Comparison of ENCODE assay signal across 16 cellular contexts in genomic region chr13:46142692-46143238, GRCh38. TPM values are rescaled to one million over a fixed set of nuclear protein-coding genes. Genes with fewer than 3 reads are reported as not detected.
DNase-seq lines count a peak whose midpoint lies in the region; ATAC-seq and TF ChIP-seq lines count a peak whose summit lies in the region.
"Had no signal": no experiment of that assay in that cellular context is flagged by ENCODE, and none has a peak within 500 bp of the region (broad histone marks: within the 10 kb centered on the region; RNA-seq: fewer than 3 reads in every experiment).

No MANE protein-coding gene starts in this region.

- no peak for ATAC-seq in natural killer cell
- no peak for ATAC-seq in natural killer cell treated with Interleukin-12 subunit alpha and Interleukin-12 subunit beta and Interleukin-15 and Interleukin-18, amount 100 ng/mL, for 72 hours
- no peak for ATAC-seq in HG03521 (IDR thresholded peaks at IDR 0.05; ENCODE audit: unreplicated experiment)
- ATAC-seq: foreskin keratinocyte, left ventricle myocardium superior had no signal

- DNase-seq in natural killer cell (no peak), NCI-H146 treated with DMSO at 0.1 percent for 48 hours (lab: John Stamatoyannopoulos, UW; ENCODE audit: unreplicated experiment) (peak; percentile 90), foreskin melanocyte (peak; percentile 56), type B pancreatic cell (ENCODE audit: extremely low spot score, unreplicated experiment) (no peak), SKM-1 treated with dmso at 0.1 percent for 144 hours (lab: John Stamatoyannopoulos, UW; ENCODE audit: unreplicated experiment) (no peak), NCI-H446 treated with DMSO at 0.1 percent for 48 hours (lab: John Stamatoyannopoulos, UW) (no peak)
- DNase-seq in natural killer cell treated with Interleukin-12 subunit alpha and Interleukin-12 subunit beta and Interleukin-15 and Interleukin-18, amount 100 ng/mL, for 72 hours (ENCODE audit: low spot score), result no peak
- DNase-seq: activated CD4-positive, alpha-beta T cell treated with anti-CD3 and anti-CD28 coated beads for 48 hours; AML-193; foreskin keratinocyte; left ventricle myocardium superior; NCI-H510A; stimulated activated CD4-positive, alpha-beta T cell treated with anti-CD3 and anti-CD28 coated beads, Interleukin-15, amount 100 ng/mL, for 24 hours had no signal

- H3K27me3 Mint-ChIP-seq in natural killer cell (ENCODE audit: low read depth in 2 of 2), result no peaks in the 10 kb centered on the region
- no peaks in the 10 kb centered on the region for H3K27me3 Mint-ChIP-seq in natural killer cell treated with Interleukin-12 subunit alpha and Interleukin-12 subunit beta and Interleukin-15 and Interleukin-18, amount 100 ng/mL, for 72 hours
- H3K27me3 Mint-ChIP-seq in type B pancreatic cell, result no peaks in the 10 kb centered on the region

- H3K4me3 Mint-ChIP-seq in natural killer cell (no peak overlapping the region), type B pancreatic cell (no peak overlapping the region)
- no peak overlapping the region for H3K4me3 Mint-ChIP-seq in natural killer cell treated with Interleukin-12 subunit alpha and Interleukin-12 subunit beta and Interleukin-15 and Interleukin-18, amount 100 ng/mL, for 72 hours

- H3K36me3 Mint-ChIP-seq in natural killer cell, result peaks cover 30% of the 10 kb centered on the region
- H3K36me3 Mint-ChIP-seq in natural killer cell treated with Interleukin-12 subunit alpha and Interleukin-12 subunit beta and Interleukin-15 and Interleukin-18, amount 100 ng/mL, for 72 hours, result peaks cover 50% of the 10 kb centered on the region
- H3K36me3 Mint-ChIP-seq in type B pancreatic cell, result peaks cover 15% of the 10 kb centered on the region

- H3K27ac Mint-ChIP-seq in natural killer cell (peak overlapping the region; percentile 75 to 83), type B pancreatic cell (peak overlapping the region; percentile 75)
- H3K27ac Mint-ChIP-seq in natural killer cell treated with Interleukin-12 subunit alpha and Interleukin-12 subunit beta and Interleukin-15 and Interleukin-18, amount 100 ng/mL, for 72 hours, result peak overlapping the region in 1 of 2 donors; percentile 28

- H3K9me3 Mint-ChIP-seq in natural killer cell (no peaks in the 10 kb centered on the region), type B pancreatic cell (no peaks in the 10 kb centered on the region)
- no peaks in the 10 kb centered on the region for H3K9me3 Mint-ChIP-seq in natural killer cell treated with Interleukin-12 subunit alpha and Interleukin-12 subunit beta and Interleukin-15 and Interleukin-18, amount 100 ng/mL, for 72 hours

- intact Hi-C loops in natural killer cell (cut with micrococcal nuclease), result no loop called here

- H3K4me1 Mint-ChIP-seq in natural killer cell (peaks cover 22 to 35% of the 10 kb centered on the region in 2 donors), type B pancreatic cell (ENCODE audit: unreplicated experiment) (peaks cover 14% of the 10 kb centered on the region)
- H3K4me1 Mint-ChIP-seq in natural killer cell treated with Interleukin-12 subunit alpha and Interleukin-12 subunit beta and Interleukin-15 and Interleukin-18, amount 100 ng/mL, for 72 hours (ENCODE audit: low read depth in 2 of 2), result peaks cover 25 to 31% of the 10 kb centered on the region in 2 donors

- no peak for TF ChIP-seq CTCF in natural killer cell (IDR thresholded peaks at IDR 0.05)
- no peak for TF ChIP-seq CTCF in type B pancreatic cell (conservative IDR thresholded peaks at IDR 0.05)

RNA-seq across cellular contexts. Expression of gene CPB2, which starts 37.9 kb away (rescaled TPM):
- not detected for total RNA-seq in natural killer cell
- total RNA-seq in natural killer cell treated with Interleukin-12 subunit alpha and Interleukin-12 subunit beta and Interleukin-15 and Interleukin-18, amount 100 ng/mL, for 72 hours, result not detected
- total RNA-seq in type B pancreatic cell (ENCODE audit: low replicate concordance), result 0.19 and 0.31 TPM in 2 replicates
- total RNA-seq: endothelial cell of umbilical vein, foreskin keratinocyte, left ventricle myocardium superior, PC-3 had no signal

RNA-seq across cellular contexts. Expression of gene LCP1, which starts 39.2 kb away (rescaled TPM):
- total RNA-seq in natural killer cell (1,000 to 10,000 TPM; 1,088 to 1,116 (median 1,113) TPM), type B pancreatic cell (ENCODE audit: low replicate concordance) (43.3 and 157 TPM in 2 replicates)
- 1,000 to 10,000 TPM in 1 of 2 donors, 100 to 1,000 TPM in 1; 844 to 1,356 TPM for total RNA-seq in natural killer cell treated with Interleukin-12 subunit alpha and Interleukin-12 subunit beta and Interleukin-15 and Interleukin-18, amount 100 ng/mL, for 72 hours

Comparison
In these comparisons a context has a peak if more than half of its experiments do, and no peak if none do; other contexts are left out.
1. DNase-seq: peak in NCI-H146 treated with DMSO at 0.1 percent for 48 hours (single experiment) and foreskin melanocyte (single experiment); none in natural killer cell (single experiment), natural killer cell treated with Interleukin-12 subunit alpha and Interleukin-12 subunit beta and Interleukin-15 and Interleukin-18, amount 100 ng/mL, for 72 hours (single experiment), type B pancreatic cell (single experiment), SKM-1 treated with dmso at 0.1 percent for 144 hours (single experiment) and NCI-H446 treated with DMSO at 0.1 percent for 48 hours (single experiment).